ENCODE assay signal across 22 cellular contexts in genomic region chr4:137993232-137993631, GRCh38.
DNase-seq lines count a peak whose midpoint lies in the region; ATAC-seq and TF ChIP-seq lines count a peak whose summit lies in the region.
"Had no signal": no experiment of that assay in that cellular context is flagged by ENCODE, and none has a peak within 500 bp of the region (broad histone marks: within the 10 kb centered on the region; RNA-seq: fewer than 3 reads in every experiment).

No MANE protein-coding gene starts in this region.

- no peaks in the 10 kb centered on the region for H3K36me3 ChIP-seq in RWPE2 (ENCODE audit: low read depth)
- no peaks in the 10 kb centered on the region for H3K36me3 ChIP-seq in right lobe of liver

- H3K27me3 ChIP-seq in RWPE2 (ENCODE audit: insufficient read depth, poor library complexity, severe bottlenecking) (no peaks in the 10 kb centered on the region), right lobe of liver (no peaks in the 10 kb centered on the region)

- peaks cover 13% of the 10 kb centered on the region for H3K4me1 ChIP-seq in RWPE2 (ENCODE audit: insufficient read depth, poor library complexity, severe bottlenecking)
- H3K4me1 ChIP-seq in right lobe of liver: no peaks in the 10 kb centered on the region

- peak; percentile 35 for DNase-seq in H4 (ENCODE audit: low spot score)
- no peak for DNase-seq in RWPE2 (ENCODE audit: low spot score)
- peak; percentile 43 for DNase-seq in epithelial cell of prostate (ENCODE audit: low read depth, low spot score)
- no peak for DNase-seq in right lobe of liver
- DNase-seq in DMS153 treated with DMSO at 0.1 percent for 48 hours (lab: John Stamatoyannopoulos, UW; ENCODE audit: unreplicated experiment): no peak
- DNase-seq: Calu3; CD8-positive, alpha-beta memory T cell; DMS153; EL; NCI-H1417; NCI-H1694 treated with DMSO at 0.1 percent for 48 hours; NCI-H2081 treated with DMSO at 0.1 percent for 48 hours; NCI-H446; OCI-M1; SIG-M5 had no signal

- TF ChIP-seq CTCF in 22Rv1 (IDR thresholded peaks at IDR 0.05): peak; percentile 9; the same call in 1 of the 2 replicates
- TF ChIP-seq CTCF in RWPE2 (IDR thresholded peaks at IDR 0.05; ENCODE audit: poor library complexity, severe bottlenecking): no peak
- no peak for TF ChIP-seq CTCF in right lobe of liver (IDR thresholded peaks at IDR 0.05)

- intact Hi-C loops in right lobe of liver (cut with DNase I): no loop called here

- H3K4me3 ChIP-seq in RWPE2 (ENCODE audit: severe bottlenecking): no peak overlapping the region
- H3K4me3 ChIP-seq in right lobe of liver: no peak overlapping the region
- H3K4me3 ChIP-seq: GM12878, GM23338 had no signal

- H3K9me3 ChIP-seq in RWPE2 (ENCODE audit: severe bottlenecking) (no peaks in the 10 kb centered on the region), right lobe of liver (no peaks in the 10 kb centered on the region)

- no peak for TF ChIP-seq POLR2A in GM18505 (IDR thresholded peaks at IDR 0.05; ENCODE audit: borderline replicate concordance, extremely low read depth, insufficient read depth, insufficient read length)
- TF ChIP-seq POLR2A in right lobe of liver (IDR thresholded peaks at IDR 0.05): no peak

- H3K27ac ChIP-seq in 22Rv1 (peak overlapping the region; percentile 41), RWPE2 (ENCODE audit: poor library complexity, severe bottlenecking) (no peak overlapping the region), epithelial cell of prostate (no peak overlapping the region), right lobe of liver (no peak overlapping the region)
- H3K27ac ChIP-seq: C4-2B had no signal

- WGBS in right lobe of liver (ENCODE audit: insufficient coverage, low coverage, low lambda C conversion rate, missing lambda C conversion rate): 78% methylated on average over 1 of the region's 1 CpG

- ATAC-seq in RWPE2 (ENCODE audit: low read depth): peak; percentile 64
- ATAC-seq in GM18505 (IDR thresholded peaks at IDR 0.05; ENCODE audit: unreplicated experiment): no peak
- ATAC-seq in right lobe of liver: no peak
- ATAC-seq in HG02852 (IDR thresholded peaks at IDR 0.05; ENCODE audit: unreplicated experiment): no peak
- ATAC-seq: GM12878, GM23338, SK-N-SH treated with all-trans-retinoic acid at 6 μM for 48 hours had no signal

Comparison
In these comparisons a context has a peak if more than half of its experiments do, and no peak if none do; other contexts are left out.
1. DNase-seq: peak in H4 (single experiment) and epithelial cell of prostate (single experiment); none in RWPE2 (single experiment), right lobe of liver (0 of 3) and DMS153 treated with DMSO at 0.1 percent for 48 hours (single experiment).